8 cellular contexts compared by ENCODE assay signal in the genomic region with DNA sequence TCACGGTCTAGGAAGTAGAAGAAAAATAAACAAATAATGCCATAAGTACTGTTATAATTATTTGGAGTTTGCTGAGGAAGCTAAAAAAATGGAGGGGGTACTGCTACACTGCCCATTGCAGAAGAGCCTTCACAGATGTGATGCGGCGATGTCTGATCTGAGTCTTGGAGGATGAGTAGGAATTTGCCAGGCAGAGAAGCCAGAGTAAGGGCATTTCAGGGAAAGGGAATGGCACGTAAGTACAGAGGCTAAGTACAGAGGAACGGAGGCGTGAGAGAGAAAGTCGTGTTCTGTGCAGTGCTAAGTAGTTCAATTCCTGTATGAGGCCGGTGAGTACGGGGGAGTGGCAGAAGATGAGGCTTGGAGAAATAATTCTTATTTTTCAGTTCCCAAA. TPM values are rescaled to one million over a fixed set of nuclear protein-coding genes. Genes with fewer than 3 reads are reported as not detected.
DNase-seq lines count a peak whose midpoint lies in the region; ATAC-seq lines count a peak whose summit lies in the region.

No MANE protein-coding gene starts in this region.

- ATAC-seq in central memory CD8-positive, alpha-beta T cell (replicated peaks; ENCODE audit: extremely low read depth, poor library complexity, severe bottlenecking), result no peak

- H3K36me3 Mint-ChIP-seq in central memory CD8-positive, alpha-beta T cell (ENCODE audit: insufficient read depth), result peaks cover 22% of the 10 kb centered on the region

- H3K4me3 Mint-ChIP-seq in central memory CD8-positive, alpha-beta T cell, result peak overlapping the region; percentile 91

- H3K9me3 Mint-ChIP-seq in central memory CD8-positive, alpha-beta T cell, result no peaks in the 10 kb centered on the region

- no peaks in the 10 kb centered on the region for H3K27me3 Mint-ChIP-seq in central memory CD8-positive, alpha-beta T cell

- peaks cover 33% of the 10 kb centered on the region for H3K4me1 Mint-ChIP-seq in central memory CD8-positive, alpha-beta T cell

- no peak overlapping the region for H3K27ac ChIP-seq in urinary bladder (ENCODE audit: low read depth)

- H3K36me3 ChIP-seq in urinary bladder (ENCODE audit: insufficient read depth), result no peaks in the 10 kb centered on the region

- H3K4me1 ChIP-seq in urinary bladder (ENCODE audit: insufficient read depth), result no peaks in the 10 kb centered on the region

- 9% methylated on average over 9 of the region's 9 CpGs for WGBS in urinary bladder

- DNase-seq in NCI-H526 (lab: John Stamatoyannopoulos, UW), result peak; percentile 26 to 49
- DNase-seq in NCI-H526 treated with DMSO at 0.1 percent for 48 hours (lab: John Stamatoyannopoulos, UW), result no peak
- DNase-seq in NCI-H345 treated with DMSO at 0.1 percent for 48 hours (lab: John Stamatoyannopoulos, UW; ENCODE audit: unreplicated experiment), result peak; percentile 34
- no peak for DNase-seq in central memory CD8-positive, alpha-beta T cell (ENCODE audit: low spot score in 2 of 2)
- DNase-seq in mesenteric fat pad (ENCODE audit: low spot score), result peak; percentile 22
- DNase-seq in germinal center (ENCODE audit: low spot score), result no peak
- no peak for DNase-seq in 8988T

- H3K4me3 ChIP-seq in urinary bladder (ENCODE audit: low read depth, low read length), result peak overlapping the region; percentile 97

- H3K27ac Mint-ChIP-seq in central memory CD8-positive, alpha-beta T cell (ENCODE audit: low read depth), result peak overlapping the region; percentile 92

RNA-seq across cellular contexts. Expression of gene GRB2, which starts 0.7 kb away (rescaled TPM):
- total RNA-seq in mesenteric fat pad (154 TPM), urinary bladder (63.1 TPM)
- polyA plus RNA-seq in urinary bladder, result 93.9 TPM

RNA-seq across cellular contexts. Expression of gene TMEM94, which starts 50.2 kb away (rescaled TPM):
- total RNA-seq in mesenteric fat pad, result 61.0 TPM
- 24.9 TPM for total RNA-seq in urinary bladder
- polyA plus RNA-seq in urinary bladder, result 45.8 TPM

Comparison
In these comparisons a context has a peak if more than half of its experiments do, and no peak if none do; other contexts are left out.
1. DNase-seq: peak in NCI-H526 (2 of 2), NCI-H345 treated with DMSO at 0.1 percent for 48 hours (single experiment) and mesenteric fat pad (single experiment); none in NCI-H526 treated with DMSO at 0.1 percent for 48 hours (single experiment), central memory CD8-positive, alpha-beta T cell (0 of 2), germinal center (single experiment) and 8988T (single experiment).